Comparison of ENCODE assay signal across 22 cellular contexts in the genomic region with DNA sequence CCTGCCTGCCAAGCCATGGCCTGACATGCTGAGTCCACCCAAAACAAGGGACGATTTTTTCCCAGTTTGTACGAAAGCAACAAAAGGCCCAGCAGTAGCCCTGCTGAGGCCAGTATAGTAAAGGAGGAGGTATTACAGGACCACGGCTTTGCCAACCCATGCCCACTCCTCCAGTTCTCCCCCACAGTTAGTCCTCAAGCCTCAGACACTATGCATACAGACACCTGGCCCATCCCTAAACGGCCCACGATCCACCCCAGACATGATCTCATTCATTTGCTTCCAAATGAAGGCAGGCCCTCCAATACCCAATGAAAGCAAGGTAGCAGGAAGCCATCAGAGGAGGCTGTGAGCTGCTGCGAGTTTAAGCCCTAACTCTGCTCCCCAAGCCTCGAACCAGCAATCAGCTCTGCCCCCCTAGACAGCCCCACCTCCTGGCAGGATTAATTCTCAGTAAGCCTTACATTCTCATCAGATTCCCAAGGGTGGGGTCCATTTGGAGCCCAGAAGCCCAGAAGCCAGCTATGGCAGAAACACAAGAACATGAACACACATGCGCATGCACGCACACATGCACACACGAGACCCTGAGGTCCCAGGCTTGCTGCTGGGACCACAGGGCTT. TPM values are rescaled to one million over a fixed set of nuclear protein-coding genes. Genes with fewer than 3 reads are reported as not detected.
A peak's percentile ranks its signal among the peaks of the same experiment; 100 is the strongest.
DNase-seq lines count a peak whose midpoint lies in the region; ATAC-seq and TF ChIP-seq lines count a peak whose summit lies in the region.
"Had no signal": no experiment of that assay in that cellular context is flagged by ENCODE, and none has a peak within 500 bp of the region (broad histone marks: within the 10 kb centered on the region; RNA-seq: fewer than 3 reads in every experiment).

No MANE protein-coding gene starts in this region.

- intact Hi-C loops in dorsolateral prefrontal cortex (cut with DNase I) = no loop called here

- H3K4me1 Mint-ChIP-seq in neural crest cell = peaks cover 18% of the 10 kb centered on the region

- H3K27me3 Mint-ChIP-seq in neural crest cell (ENCODE audit: low read depth) = peaks cover 7% of the 10 kb centered on the region

- no peak overlapping the region for H3K27ac Mint-ChIP-seq in neural crest cell (ENCODE audit: unreplicated experiment)

- peak overlapping the region; percentile 68 for H3K4me3 Mint-ChIP-seq in neural crest cell
- H3K4me3 Mint-ChIP-seq: immature natural killer cell had no signal

- no peak for DNase-seq in AG09309 (ENCODE audit: low read depth)
- peak; percentile 69 for DNase-seq in H7
- no peak for DNase-seq in dorsolateral prefrontal cortex
- no peak for DNase-seq in neural crest cell (ENCODE audit: low read depth, low spot score)
- no peak for DNase-seq in NCI-H510A (lab: John Stamatoyannopoulos, UW)
- DNase-seq in stimulated activated CD4-positive, alpha-beta T cell treated with anti-CD3 and anti-CD28 coated beads, Interleukin-12 subunit alpha, Interleukin-12 subunit beta, amount 100 ng/mL, for 4 hours = no peak
- no peak for DNase-seq in SKM-1 (lab: John Stamatoyannopoulos, UW; ENCODE audit: unreplicated experiment)
- DNase-seq: activated CD4-positive, alpha-beta T cell treated with anti-CD3 and anti-CD28 coated beads for 1 hour; activated CD8-positive, alpha-beta memory T cell treated with anti-CD3 and anti-CD28 coated beads, Interleukin-2, amount 50 U/mL, for 4 hours; COR-L47; immature natural killer cell; NCI-H526 treated with DMSO at 0.1 percent for 48 hours; OCI-M1; stimulated activated CD4-positive, alpha-beta T cell treated with anti-CD3 and anti-CD28 coated beads, Interleukin-15, amount 100 ng/mL, for 24 hours; stomach; T1000 had no signal

- H3K9me3 Mint-ChIP-seq in neural crest cell = no peaks in the 10 kb centered on the region
- H3K9me3 Mint-ChIP-seq: immature natural killer cell had no signal

- H3K4me3 ChIP-seq in AG09309 (ENCODE audit: control insufficient read depth, low read depth, low read length) (no peak overlapping the region), H7 (ENCODE audit: insufficient read depth, low read depth, low read length) (no peak overlapping the region), dorsolateral prefrontal cortex (peak overlapping the region in 21 of 59 donors; percentile 0 to 99 (median 17))
- H3K4me3 ChIP-seq: ascending aorta, gastroesophageal sphincter, stomach had no signal

- no peaks in the 10 kb centered on the region for H3K36me3 Mint-ChIP-seq in neural crest cell (ENCODE audit: low read depth)

- TF ChIP-seq CTCF in AG09309 (IDR thresholded peaks at IDR 0.05; ENCODE audit: control insufficient read depth, insufficient read depth, low read depth, low read length, missing control alignments) (peak; percentile 17), dorsolateral prefrontal cortex (IDR thresholded peaks at IDR 0.05 in 54 of 56, conservative IDR thresholded peaks at IDR 0.05 in 2 of 56; ENCODE audit: low read depth in 1 of 56, partially characterized antibody in 56 of 56) (no peak), neural crest cell (conservative IDR thresholded peaks at IDR 0.05) (no peak)

- no peak for ATAC-seq in HG02870 (IDR thresholded peaks at IDR 0.05; ENCODE audit: unreplicated experiment)
- ATAC-seq: gastroesophageal sphincter had no signal

- H3K27me3 ChIP-seq in H7 (ENCODE audit: control insufficient read depth, insufficient read depth, low read length) = no peaks in the 10 kb centered on the region
- H3K27me3 ChIP-seq in dorsolateral prefrontal cortex = no peaks in the 10 kb centered on the region
- H3K27me3 ChIP-seq: ascending aorta, gastroesophageal sphincter, stomach had no signal

- H3K27ac ChIP-seq in dorsolateral prefrontal cortex = peak overlapping the region in 42 of 59 donors; percentile 5 to 97 (median 40)

- H3K36me3 ChIP-seq in H7 (replicated peaks; ENCODE audit: control insufficient read depth, insufficient read depth, low read length) = peaks cover 1% of the 10 kb centered on the region

RNA-seq across cellular contexts. Expression of a gene that starts 4.9 kb away (rescaled TPM):
- total RNA-seq in H7 (2014; rRNA removed; shearing (Covaris generic)) = 72.5 and 89.0 TPM in 2 replicates
- 100 to 1,000 TPM in 88 of 120 experiments, 10 to 100 TPM in 32; 70.3 to 155 (median 110) TPM for total RNA-seq in dorsolateral prefrontal cortex
- 27.1 and 27.2 TPM in 2 replicates for total RNA-seq in neural crest cell

RNA-seq across cellular contexts. Expression of a gene that starts 23.2 kb away (rescaled TPM):
- total RNA-seq in H7 (2014; rRNA removed; shearing (Covaris generic)) = 12.9 and 15.7 TPM in 2 replicates
- 1 to 10 TPM in 35 of 120 experiments, under 1 TPM in 74, not detected in 11; 0.19 to 2.8 (median 0.78) TPM for total RNA-seq in dorsolateral prefrontal cortex
- 22.1 and 23.3 TPM in 2 replicates for total RNA-seq in neural crest cell
- total RNA-seq: ascending aorta had no signal

RNA-seq across cellular contexts. Expression of a gene that starts 48.0 kb away (rescaled TPM):
- total RNA-seq in H7 (2014; rRNA removed; shearing (Covaris generic)) = 94.0 and 104 TPM in 2 replicates
- 10 to 100 TPM; 29.8 to 60.2 (median 41.8) TPM for total RNA-seq in dorsolateral prefrontal cortex
- total RNA-seq in neural crest cell = 81.1 and 88.6 TPM in 2 replicates

RNA-seq across cellular contexts. Expression of a gene that starts 52.0 kb away (rescaled TPM):
- total RNA-seq in H7 (2014; rRNA removed; shearing (Covaris generic)) = 0.17 TPM in 1 of 2 replicates, not detected in the other
- total RNA-seq in dorsolateral prefrontal cortex (1 to 10 TPM in 26 of 120 experiments, under 1 TPM in 78, not detected in 16; 0.23 to 3.2 (median 0.64) TPM), neural crest cell (0.25 and 0.26 TPM in 2 replicates)
- total RNA-seq: ascending aorta, endothelial cell of umbilical vein, lung microvascular endothelial cell, SK-MEL-5 had no signal

RNA-seq across cellular contexts. Expression of a gene that starts 52.1 kb away (rescaled TPM):
- 101 and 109 TPM in 2 replicates for total RNA-seq in H7 (2014; rRNA removed; shearing (Covaris generic))
- 10 to 100 TPM; 27.5 to 55.0 (median 39.7) TPM for total RNA-seq in dorsolateral prefrontal cortex
- 59.7 and 60.9 TPM in 2 replicates for total RNA-seq in neural crest cell
